In genomic region chr19:7830823-7831222, GRCh38 we compare ENCODE assay signal across 10 cellular contexts. TPM values are rescaled to one million over a fixed set of nuclear protein-coding genes. Genes with fewer than 3 reads are reported as not detected.
DNase-seq lines count a peak whose midpoint lies in the region; ATAC-seq and TF ChIP-seq lines count a peak whose summit lies in the region.
"Had no signal": no experiment of that assay in that cellular context is flagged by ENCODE, and none has a peak within 500 bp of the region (broad histone marks: within the 10 kb centered on the region; RNA-seq: fewer than 3 reads in every experiment).

No MANE protein-coding gene starts in this region.

- no peaks in the 10 kb centered on the region; the same call in 1 of the 2 replicates for H3K27me3 ChIP-seq in DOHH2 (ENCODE audit: control insufficient read depth, low read length)

- TF ChIP-seq CTCF in DOHH2 (IDR thresholded peaks at IDR 0.05; ENCODE audit: low read depth, low read length, poor library complexity, severe bottlenecking): no peak
- TF ChIP-seq CTCF in RWPE1 (conservative IDR thresholded peaks at IDR 0.05; ENCODE audit: low read depth): no peak
- TF ChIP-seq CTCF in epithelial cell of proximal tubule (conservative IDR thresholded peaks at IDR 0.05; ENCODE audit: low read depth, low read length): no peak
- no peak for TF ChIP-seq CTCF in retinal pigment epithelial cell (conservative IDR thresholded peaks at IDR 0.05; ENCODE audit: low read depth, low read length)

- ATAC-seq in HG03378 (IDR thresholded peaks at IDR 0.05; ENCODE audit: unreplicated experiment): no peak

- no peaks in the 10 kb centered on the region for H3K79me2 ChIP-seq in DOHH2 (ENCODE audit: control insufficient read depth, low read length)

- H3K9me3 ChIP-seq in DOHH2 (ENCODE audit: control insufficient read depth, insufficient read depth, low read length): no peaks in the 10 kb centered on the region

- DNase-seq in RWPE1 (ENCODE audit: low spot score): no peak
- no peak for DNase-seq in epithelial cell of proximal tubule (ENCODE audit: low read depth)
- DNase-seq in retinal pigment epithelial cell (ENCODE audit: low read depth): no peak
- no peak for DNase-seq in stimulated activated CD4-positive, alpha-beta T cell treated with anti-CD3 and anti-CD28 coated beads, Interleukin-15, amount 100 ng/mL, for 24 hours
- no peak for DNase-seq in effector CD4-positive, alpha-beta T cell
- no peak for DNase-seq in H4 (ENCODE audit: low spot score)
- DNase-seq: KG1 had no signal

- H4K20me1 ChIP-seq in DOHH2 (ENCODE audit: control insufficient read depth, insufficient read depth, low read depth, low read length): no peaks in the 10 kb centered on the region

- H3K4me3 ChIP-seq in DOHH2 (ENCODE audit: low read length): peak overlapping the region; percentile 54
- H3K4me3 ChIP-seq in epithelial cell of proximal tubule (ENCODE audit: low read depth, low read length): peak overlapping the region; percentile 63
- H3K4me3 ChIP-seq in retinal pigment epithelial cell (ENCODE audit: low read length): peak overlapping the region; percentile 61

- POLR2A ChIA-PET in RWPE1 (lab: Yijun Ruan, JAX; ENCODE audit: low non-redundant PET): interaction anchor here (0.7 kb wide), 2 partner anchors 11 to 38 kb away, joined by 3 to 5 read pairs; no protein-coding TSS in a partner anchor

- no peaks in the 10 kb centered on the region for H3K9me2 ChIP-seq in DOHH2 (replicated peaks; ENCODE audit: control insufficient read depth, low read length)

- CTCF ChIA-PET in RWPE1 (lab: Yijun Ruan, JAX): interaction anchor here (0.9 to 1.4 kb wide), 2 partner anchors 114 to 150 kb away, joined by 4 read pairs; partner anchors contain the start of gene TRAPPC5

- H3K27ac ChIP-seq in DOHH2 (ENCODE audit: low read depth, low read length): no peak overlapping the region
- peak overlapping the region; percentile 94 for H3K27ac ChIP-seq in RWPE1

- H3K4me2 ChIP-seq in DOHH2 (ENCODE audit: low read length): peak overlapping the region; percentile 70

- H3K4me1 ChIP-seq in DOHH2 (ENCODE audit: control insufficient read depth, low read length): peaks cover 11% of the 10 kb centered on the region

- H3K36me3 ChIP-seq in DOHH2 (ENCODE audit: control insufficient read depth, low read length): no peaks in the 10 kb centered on the region

- no peaks in the 10 kb centered on the region for H3F3A ChIP-seq in DOHH2 (ENCODE audit: control insufficient read depth, insufficient read depth)

RNA-seq across cellular contexts. Expression of gene EVI5L, which starts 0.8 kb away (rescaled TPM):
- 6.1 and 9.3 TPM in 2 replicates for total RNA-seq in epithelial cell of proximal tubule
- 7.9 and 12.6 TPM in 2 replicates for total RNA-seq in H4 (2014; rRNA removed; shearing (Covaris generic))

RNA-seq across cellular contexts. Expression of gene PRR36, which starts 43.4 kb away (rescaled TPM):
- 0.72 and 0.81 TPM in 2 replicates for total RNA-seq in epithelial cell of proximal tubule
- 0.04 TPM in 1 of 2 replicates, not detected in the other for total RNA-seq in H4 (2014; rRNA removed; shearing (Covaris generic))
- total RNA-seq: lung microvascular endothelial cell had no signal

RNA-seq across cellular contexts. Expression of gene LRRC8E, which starts 57.5 kb away (rescaled TPM):
- total RNA-seq in epithelial cell of proximal tubule: 11.9 and 18.9 TPM in 2 replicates
- 2.4 and 2.6 TPM in 2 replicates for total RNA-seq in H4 (2014; rRNA removed; shearing (Covaris generic))
